ENCODE assay signal across 26 cellular contexts in the genomic region with DNA sequence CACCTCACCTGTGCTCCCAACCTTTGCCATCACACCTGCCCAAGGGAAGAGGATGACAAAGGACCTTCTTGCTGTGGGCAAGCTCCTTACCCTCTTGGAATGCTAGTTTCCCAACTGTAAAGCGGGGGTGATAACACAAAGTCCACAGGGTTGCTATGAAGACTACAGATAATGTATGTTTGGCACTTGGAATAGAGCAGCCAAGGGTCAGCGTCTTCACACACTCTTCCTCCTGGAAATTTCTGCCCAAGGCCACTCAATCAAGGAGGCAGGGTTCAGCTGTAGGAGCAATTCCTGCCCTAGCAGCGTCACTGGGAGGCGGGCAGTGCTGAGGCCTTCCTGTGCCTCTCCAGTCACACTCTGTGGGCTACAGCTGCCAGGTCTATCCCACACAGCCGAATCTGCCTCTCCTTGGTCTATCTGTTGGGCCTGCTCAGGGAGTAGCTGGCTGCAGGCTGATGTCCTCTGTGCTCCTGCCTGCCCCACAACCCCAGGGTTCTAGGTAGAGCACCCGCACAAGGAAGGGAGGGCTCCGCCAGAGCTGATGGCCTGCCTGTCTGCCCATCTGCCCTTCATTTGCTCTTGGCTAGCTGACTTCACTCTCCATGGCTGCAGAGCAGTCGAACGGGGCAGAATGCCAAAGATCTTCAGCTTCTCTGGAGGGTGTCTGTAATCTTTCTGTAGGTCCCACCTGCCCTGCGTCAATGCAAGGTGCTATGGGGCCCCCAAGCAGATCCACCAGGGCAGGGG.
DNase-seq lines count a peak whose midpoint lies in the region; ATAC-seq and TF ChIP-seq lines count a peak whose summit lies in the region.
"Had no signal": no experiment of that assay in that cellular context is flagged by ENCODE, and none has a peak within 500 bp of the region (broad histone marks: within the 10 kb centered on the region; RNA-seq: fewer than 3 reads in every experiment).

No MANE protein-coding gene starts in this region.

- H3K36me3 ChIP-seq in H7 (replicated peaks; ENCODE audit: control insufficient read depth, insufficient read depth, low read length) (no peaks in the 10 kb centered on the region), OCI-LY3 (replicated peaks; ENCODE audit: low read depth, low read length) (no peaks in the 10 kb centered on the region), heart left ventricle (no peaks in the 10 kb centered on the region), parathyroid adenoma (ENCODE audit: control insufficient read depth, insufficient read depth, low read length) (no peaks in the 10 kb centered on the region)
- H3K36me3 ChIP-seq: prostate gland, SJCRH30, spleen, transverse colon had no signal

- TF ChIP-seq CTCF in OCI-LY3 (IDR thresholded peaks at IDR 0.05; ENCODE audit: low read depth, low read length) (no peak), heart left ventricle (IDR thresholded peaks at IDR 0.05) (no peak), parathyroid adenoma (IDR thresholded peaks at IDR 0.05) (no peak)

- intact Hi-C loops in heart left ventricle (cut with DNase I), result loop anchor here in 5 of 10 donors (5.0 to 10.0 kb wide), 5 partner anchors 61 to 76 kb away; no protein-coding TSS in a partner anchor

- H2AFZ ChIP-seq in OCI-LY3 (ENCODE audit: low read depth, low read length) (no peak overlapping the region), parathyroid adenoma (peak overlapping the region; percentile 69)

- TF ChIP-seq POLR2A in heart left ventricle (IDR thresholded peaks at IDR 0.05), result no peak

- H3K27ac ChIP-seq in OCI-LY3 (ENCODE audit: low read length), result no peak overlapping the region
- H3K27ac ChIP-seq in heart left ventricle, result peak overlapping the region in 10 of 12 donors; percentile 17 to 78 (median 72)
- peak overlapping the region; percentile 98 for H3K27ac ChIP-seq in parathyroid adenoma
- H3K27ac ChIP-seq: body of pancreas, prostate gland, SJCRH30, transverse colon had no signal

- H3K4me3 ChIP-seq in H7 (ENCODE audit: insufficient read depth, low read depth, low read length) (no peak overlapping the region), OCI-LY3 (ENCODE audit: low read length) (peak overlapping the region; percentile 55), heart left ventricle (no peak overlapping the region), parathyroid adenoma (ENCODE audit: low read depth, low read length) (no peak overlapping the region)
- H3K4me3 ChIP-seq: body of pancreas, K562, prostate gland, SJCRH30, spleen, transverse colon had no signal

- peak; percentile 9 for DNase-seq in H7
- DNase-seq in heart left ventricle, result peak in 4 of 5 donors; percentile 24 to 73 (median 46)
- DNase-seq in T-helper 1 cell, result no peak
- DNase-seq in HCEC 1CT, result no peak
- no peak for DNase-seq in activated CD4-positive, alpha-beta T cell treated with anti-CD3 and anti-CD28 coated beads, Interleukin-2, amount 50 U/mL, for 4 hours
- DNase-seq in medulla oblongata (ENCODE audit: extremely low spot score), result no peak
- DNase-seq: activated CD4-positive, alpha-beta T cell treated with anti-CD3 and anti-CD28 coated beads for 48 hours; activated effector memory CD4-positive, alpha-beta T cell treated with Interleukin-2 at 50 U/mL for 16 hours; activated naive CD8-positive, alpha-beta T cell treated with anti-CD3 and anti-CD28 coated beads, Interleukin-2, amount 50 U/mL, for 24 hours; body of pancreas; CD4-positive, alpha-beta memory T cell; glutamatergic neuron; left colon; MM.1S; NCI-H187; SJCRH30; spleen; stimulated activated CD4-positive, alpha-beta T cell treated with anti-CD3 and anti-CD28 coated beads, Interleukin-4, amount 100 ng/mL, for 24 hours; stimulated activated naive CD8-positive, alpha-beta T cell treated with anti-CD3 and anti-CD28 coated beads, Interleukin-15, Interleukin-2, amounts not matched to agents 100 U/mL and 50 U/mL, for 24 hours; T-helper 17 cell; transverse colon had no signal

- ATAC-seq in heart left ventricle, result peak; percentile 29 to 70 (median 66)
- ATAC-seq: activated naive CD8-positive, alpha-beta T cell treated with anti-CD3 and anti-CD28 coated beads, Interleukin-2, amount 50 U/mL, for 24 hours; body of pancreas; HCT116; K562; left colon; T-helper 17 cell had no signal

- 57 to 62% (median 61%) methylated on average over 6 to 10 of the region's 10 CpGs for WGBS in heart left ventricle, 4 donors

- no peaks in the 10 kb centered on the region for H3K27me3 ChIP-seq in H7 (ENCODE audit: control insufficient read depth, insufficient read depth, low read length)
- H3K27me3 ChIP-seq in OCI-LY3 (ENCODE audit: low read depth, low read length), result peaks cover 32% of the 10 kb centered on the region
- no peaks in the 10 kb centered on the region for H3K27me3 ChIP-seq in heart left ventricle
- H3K27me3 ChIP-seq in parathyroid adenoma (ENCODE audit: control insufficient read depth, insufficient read depth, low read length), result no peaks in the 10 kb centered on the region
- H3K27me3 ChIP-seq: body of pancreas, SJCRH30, transverse colon had no signal

- H3K4me1 ChIP-seq in OCI-LY3 (ENCODE audit: low read length) (peaks cover 21% of the 10 kb centered on the region), heart left ventricle (peaks cover 0 to 35% (median 14%) of the 10 kb centered on the region in 12 donors), parathyroid adenoma (peaks cover 53% of the 10 kb centered on the region)
- H3K4me1 ChIP-seq: body of pancreas, prostate gland, SJCRH30, transverse colon had no signal

- H3K9me3 ChIP-seq in OCI-LY3 (ENCODE audit: insufficient read depth, low read length) (no peaks in the 10 kb centered on the region), heart left ventricle (no peaks in the 10 kb centered on the region), parathyroid adenoma (ENCODE audit: control insufficient read depth, low read length) (no peaks in the 10 kb centered on the region)
- H3K9me3 ChIP-seq: body of pancreas, prostate gland, SJCRH30, spleen, transverse colon had no signal

- H3K4me2 ChIP-seq in OCI-LY3 (ENCODE audit: low read length) (peak overlapping the region; percentile 76), parathyroid adenoma (ENCODE audit: low read length) (peak overlapping the region; percentile 46)

- H4K20me1 ChIP-seq in OCI-LY3 (ENCODE audit: insufficient read depth, low read length), result 0 out of 2 replicates have a peak, but pooled peaks cover 8% of the 10 kb centered on the region

- H3K79me2 ChIP-seq in OCI-LY3 (ENCODE audit: low read length) (no peaks in the 10 kb centered on the region), parathyroid adenoma (peaks cover 4% of the 10 kb centered on the region)

- no peak overlapping the region for H3K9ac ChIP-seq in OCI-LY3 (ENCODE audit: low read length)
- H3K9ac ChIP-seq in parathyroid adenoma, result no peak overlapping the region

Comparison
In these comparisons a context has a peak if more than half of its experiments do, and no peak if none do; other contexts are left out.
1. DNase-seq: peak in H7 (single experiment) and heart left ventricle (4 of 5); none in T-helper 1 cell (0 of 5), HCEC 1CT (single experiment), activated CD4-positive, alpha-beta T cell treated with anti-CD3 and anti-CD28 coated beads, Interleukin-2, amount 50 U/mL, for 4 hours (0 of 2) and medulla oblongata (single experiment).